8 cellular contexts compared by ENCODE assay signal in the genomic region with DNA sequence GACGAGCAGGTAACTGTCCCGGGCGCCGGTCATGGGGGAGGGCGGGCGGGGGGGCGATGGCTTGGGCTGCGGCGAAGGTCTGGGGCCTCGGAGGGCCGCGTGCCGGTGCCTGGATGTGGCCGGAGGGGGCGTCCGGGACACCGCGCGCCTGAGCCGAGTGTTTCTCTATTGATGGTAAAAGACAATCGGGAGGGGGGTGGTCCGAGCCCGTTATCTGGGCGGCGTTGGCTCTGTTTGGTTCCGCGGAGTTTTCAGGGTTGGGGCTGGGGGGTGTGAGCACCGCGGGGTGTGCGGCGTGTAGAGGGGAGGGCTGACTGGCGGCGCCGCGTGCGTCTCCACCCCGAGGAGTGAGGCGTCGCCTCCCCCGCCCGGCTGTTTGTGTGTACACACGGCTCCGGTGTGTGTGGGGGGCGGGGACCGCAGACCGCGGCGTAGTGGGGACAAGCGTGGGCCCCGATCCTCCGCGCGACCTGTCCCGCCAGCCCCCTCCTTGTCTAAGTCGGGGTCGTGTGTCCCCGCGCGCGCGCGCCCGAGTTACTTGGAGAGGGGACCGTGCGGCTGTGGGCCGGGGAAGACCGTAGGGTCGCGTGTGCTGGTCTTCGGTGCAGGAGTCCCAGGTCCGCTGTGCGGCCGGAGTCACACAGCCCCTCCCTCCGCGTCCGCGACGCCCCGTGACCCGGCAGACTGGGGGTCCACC. TPM values are rescaled to one million over a fixed set of nuclear protein-coding genes. Genes with fewer than 3 reads are reported as not detected.
A peak's percentile ranks its signal among the peaks of the same experiment; 100 is the strongest.
DNase-seq lines count a peak whose midpoint lies in the region; ATAC-seq and TF ChIP-seq lines count a peak whose summit lies in the region.

No MANE protein-coding gene starts in this region.

- H3K4me3 Mint-ChIP-seq in activated T-cell treated with anti-CD3 and anti-CD28 coated beads, Interleukin-2, amount 50 U/mL, for 4 hours, result peak overlapping the region; percentile 86

- DNase-seq in GM10266 (ENCODE audit: extremely low spot score), result peak; percentile 67
- peak; percentile 41 for DNase-seq in NCI-H82 treated with DMSO at 0.1 percent for 48 hours (lab: John Stamatoyannopoulos, UW; ENCODE audit: unreplicated experiment)
- peak; percentile 56 for DNase-seq in activated T-cell treated with anti-CD3 and anti-CD28 coated beads, Interleukin-2, amount 50 U/mL, for 4 hours
- DNase-seq in esophagus squamous epithelium (lab: John Stamatoyannopoulos, UW), result peak; percentile 7

- no peaks in the 10 kb centered on the region for H3K27me3 ChIP-seq in esophagus squamous epithelium
- H3K27me3 ChIP-seq in mucosa of rectum (ENCODE audit: control insufficient read depth in 2 of 2, insufficient read depth in 2 of 2, low read length in 2 of 2), result no peaks in the 10 kb centered on the region

- peak overlapping the region; percentile 88 to 96 (median 95) for H3K27ac ChIP-seq in esophagus squamous epithelium
- H3K27ac ChIP-seq in mucosa of rectum (ENCODE audit: low read depth in 2 of 2, low read length in 2 of 2), result peak overlapping the region; percentile 77 to 80
- peak overlapping the region; percentile 47 for H3K27ac ChIP-seq in temporal lobe (ENCODE audit: low read depth, low read length)

- no peaks in the 10 kb centered on the region for H3K36me3 ChIP-seq in esophagus squamous epithelium
- H3K36me3 ChIP-seq in mucosa of rectum (ENCODE audit: control insufficient read depth in 2 of 2, insufficient read depth in 2 of 2, low read length in 2 of 2), result no peaks in the 10 kb centered on the region

- H3K9me3 Mint-ChIP-seq in activated T-cell treated with anti-CD3 and anti-CD28 coated beads, Interleukin-2, amount 50 U/mL, for 4 hours, result no peaks in the 10 kb centered on the region

- TF ChIP-seq POLR2A in esophagus squamous epithelium (IDR thresholded peaks at IDR 0.05), result no peak

- H3K9ac ChIP-seq in mucosa of rectum (ENCODE audit: low read depth in 1 of 2, low read length in 2 of 2), result peak overlapping the region in 1 of 2 donors; percentile 73

- no peaks in the 10 kb centered on the region for H3K36me3 Mint-ChIP-seq in activated T-cell treated with anti-CD3 and anti-CD28 coated beads, Interleukin-2, amount 50 U/mL, for 4 hours (ENCODE audit: insufficient read depth)

- no peaks in the 10 kb centered on the region for H3K4me1 Mint-ChIP-seq in activated T-cell treated with anti-CD3 and anti-CD28 coated beads, Interleukin-2, amount 50 U/mL, for 4 hours (ENCODE audit: low read depth)

- ATAC-seq in HG02798 (IDR thresholded peaks at IDR 0.05; ENCODE audit: poor library complexity, unreplicated experiment) (peak; percentile 43), HG02840 (IDR thresholded peaks at IDR 0.05; ENCODE audit: low FRiP score, unreplicated experiment) (no peak)
- ATAC-seq in activated T-cell treated with anti-CD3 and anti-CD28 coated beads, Interleukin-2, amount 50 U/mL, for 4 hours, result peak; percentile 54 to 67

- intact Hi-C loops in esophagus squamous epithelium (cut with DNase I), result no loop called here

- WGBS in esophagus squamous epithelium, 2 donors, result 0% methylated on average over 17 of the region's 80 CpGs; no CpG with 5 or more reads in 1 of the 2 donors

- H3K4me1 ChIP-seq in esophagus squamous epithelium, result peaks cover 12 to 66% (median 14%) of the 10 kb centered on the region in 3 donors
- H3K4me1 ChIP-seq in mucosa of rectum (ENCODE audit: control insufficient read depth in 2 of 2, insufficient read depth in 2 of 2, low read length in 2 of 2), result peaks cover 2 to 5% of the 10 kb centered on the region in 2 donors

- TF ChIP-seq CTCF in GM10266 (IDR thresholded peaks at IDR 0.05; ENCODE audit: control insufficient read depth, insufficient read depth, low read depth, missing control alignments) (no peak), esophagus squamous epithelium (IDR thresholded peaks at IDR 0.05) (peak in 1 of 6 experiments; percentile 2)

- peaks cover 21% of the 10 kb centered on the region for H3K27me3 Mint-ChIP-seq in activated T-cell treated with anti-CD3 and anti-CD28 coated beads, Interleukin-2, amount 50 U/mL, for 4 hours (ENCODE audit: low read depth)

- H3K4me3 ChIP-seq in esophagus squamous epithelium (peak overlapping the region; percentile 68 to 87 (median 78)), mucosa of rectum (ENCODE audit: low read length in 2 of 2) (peak overlapping the region; percentile 83 to 95)

- H3K9me3 ChIP-seq in esophagus squamous epithelium, result no peaks in the 10 kb centered on the region
- no peaks in the 10 kb centered on the region for H3K9me3 ChIP-seq in mucosa of rectum (ENCODE audit: control insufficient read depth in 2 of 2, low read length in 2 of 2)

RNA-seq across cellular contexts. Expression of gene CTIF, which starts 1.6 kb away (rescaled TPM):
- total RNA-seq in activated T-cell treated with anti-CD3 and anti-CD28 coated beads, Interleukin-2, amount 50 U/mL, for 4 hours, result 1 to 10 TPM; 4.3 to 5.3 (median 4.6) TPM
- total RNA-seq in esophagus squamous epithelium (10 to 100 TPM in 2 of 4 donors, 1 to 10 TPM in 2; 4.7 to 24.2 (median 10.2) TPM), temporal lobe (59.0 TPM)

Comparison
In these comparisons a context has a peak if more than half of its experiments do, and no peak if none do; other contexts are left out.
1. DNase-seq: peak in every context shown above with its lines; median percentile 67 in GM10266; 56 in activated T-cell treated with anti-CD3 and anti-CD28 coated beads, Interleukin-2, amount 50 U/mL, for 4 hours; 41 in NCI-H82 treated with DMSO at 0.1 percent for 48 hours; 7 in esophagus squamous epithelium.